In genomic region chr18:25190468-25190867, GRCh38 we compare ENCODE assay signal across 18 cellular contexts.
DNase-seq lines count a peak whose midpoint lies in the region; ATAC-seq and TF ChIP-seq lines count a peak whose summit lies in the region.
"Had no signal": no experiment of that assay in that cellular context is flagged by ENCODE, and none has a peak within 500 bp of the region (broad histone marks: within the 10 kb centered on the region; RNA-seq: fewer than 3 reads in every experiment).

No MANE protein-coding gene starts in this region.

- no peaks in the 10 kb centered on the region for H3K9me3 ChIP-seq in uterus
- H3K9me3 ChIP-seq: colonic mucosa had no signal

- H3K36me3 ChIP-seq in uterus, result no peaks in the 10 kb centered on the region
- H3K36me3 ChIP-seq: colonic mucosa, WERI-Rb-1 had no signal

- intact Hi-C loops in head of caudate nucleus (cut with DNase I) (no loop called here), uterus (cut with DNase I; ENCODE audit: low total_unique reads) (no loop called here)

- H3K4me1 ChIP-seq in foreskin keratinocyte (no peaks in the 10 kb centered on the region), uterus (no peaks in the 10 kb centered on the region)
- H3K4me1 ChIP-seq: colonic mucosa had no signal

- H3K27ac ChIP-seq in foreskin keratinocyte, result no peak overlapping the region
- H3K27ac ChIP-seq in uterus, result no peak overlapping the region
- H3K27ac ChIP-seq: colonic mucosa, WERI-Rb-1 had no signal

- TF ChIP-seq CTCF in foreskin keratinocyte (conservative IDR thresholded peaks at IDR 0.05) (no peak), uterus (IDR thresholded peaks at IDR 0.05) (no peak)

- ATAC-seq in GM18520 (IDR thresholded peaks at IDR 0.05; ENCODE audit: unreplicated experiment), result peak; percentile 91
- peak; percentile 72 for ATAC-seq in GM21423 (IDR thresholded peaks at IDR 0.05; ENCODE audit: unreplicated experiment)
- ATAC-seq in HG03066 (IDR thresholded peaks at IDR 0.05; ENCODE audit: low read depth, unreplicated experiment), result peak; percentile 65
- ATAC-seq in foreskin keratinocyte, result no peak
- ATAC-seq: sciatic nerve had no signal

- H3K4me3 ChIP-seq in uterus, result no peak overlapping the region
- H3K4me3 ChIP-seq: colonic mucosa had no signal

- no peak for TF ChIP-seq POLR2A in uterus (IDR thresholded peaks at IDR 0.05)

- H3K27me3 ChIP-seq in foreskin keratinocyte (no peaks in the 10 kb centered on the region), uterus (no peaks in the 10 kb centered on the region)
- H3K27me3 ChIP-seq: colonic mucosa had no signal

- peak; percentile 74 to 87 for DNase-seq in NOMO-1 (lab: John Stamatoyannopoulos, UW; ENCODE audit: unreplicated experiment in 2 of 2)
- DNase-seq in foreskin keratinocyte, result no peak
- no peak for DNase-seq in head of caudate nucleus
- DNase-seq in uterus, result no peak
- DNase-seq in middle frontal gyrus (ENCODE audit: extremely low spot score, low spot score), result no peak
- DNase-seq: activated effector memory CD4-positive, alpha-beta T cell treated with anti-CD3 and anti-CD28 coated beads, Interleukin-2, amount 50 U/mL, for 16 hours; aorta; colonic mucosa; Karpas-422; mesendoderm; NCI-H187; SW 1271; trophoblast cell; WERI-Rb-1 had no signal

Comparison
In these comparisons a context has a peak if more than half of its experiments do, and no peak if none do; other contexts are left out.
1. DNase-seq: peak in NOMO-1 (2 of 2); none in foreskin keratinocyte (0 of 2), head of caudate nucleus (0 of 42), uterus (0 of 2) and middle frontal gyrus (single experiment).